Comparison of ENCODE assay signal across 14 cellular contexts in genomic region chr12:115570271-115570777, GRCh38.
DNase-seq lines count a peak whose midpoint lies in the region; ATAC-seq, FAIRE-seq and TF ChIP-seq lines count a peak whose summit lies in the region.
"Had no signal": no experiment of that assay in that cellular context is flagged by ENCODE, and none has a peak within 500 bp of the region (broad histone marks: within the 10 kb centered on the region; RNA-seq: fewer than 3 reads in every experiment).

No MANE protein-coding gene starts in this region.

- H4K91ac ChIP-seq in trophoblast cell (ENCODE audit: low read depth, low read length): no peak overlapping the region

- H3K4me3 ChIP-seq in A549 (peak overlapping the region; percentile 25), adipocyte (ENCODE audit: low read length) (no peak overlapping the region), trophoblast cell (ENCODE audit: low read depth, low read length) (no peak overlapping the region)
- H3K4me3 ChIP-seq: GM12878 had no signal

- H3K23ac ChIP-seq in trophoblast cell (ENCODE audit: low read length): no peak overlapping the region

- peak; percentile 93 to 95 for ATAC-seq in A549
- ATAC-seq in HG03469 (IDR thresholded peaks at IDR 0.05; ENCODE audit: unreplicated experiment): no peak
- ATAC-seq: activated CD8-positive, alpha-beta T cell treated with anti-CD3 and anti-CD28 coated beads, Interleukin-2, amount 10 ng/mL, durations not matched to agents 7 days and 5 days; GM12878 had no signal

- peaks cover 3% of the 10 kb centered on the region; the same call in 1 of the 2 replicates for H3K27me3 Mint-ChIP-seq in HFFc6 (ENCODE audit: insufficient read depth)
- H3K27me3 Mint-ChIP-seq in glutamatergic neuron (ENCODE audit: unreplicated experiment): peaks cover 1% of the 10 kb centered on the region
- H3K27me3 Mint-ChIP-seq in activated naive CD4-positive, alpha-beta T cell treated with anti-CD3 and anti-CD28 coated beads for 36 hours (ENCODE audit: low read depth): no peaks in the 10 kb centered on the region
- H3K27me3 Mint-ChIP-seq: central memory CD8-positive, alpha-beta T cell had no signal

- H3K4me1 Mint-ChIP-seq in HFFc6 (ENCODE audit: low read depth) (peaks cover 12% of the 10 kb centered on the region), glutamatergic neuron (ENCODE audit: low read depth, unreplicated experiment) (peaks cover 3% of the 10 kb centered on the region)
- no peaks in the 10 kb centered on the region for H3K4me1 Mint-ChIP-seq in activated naive CD4-positive, alpha-beta T cell treated with anti-CD3 and anti-CD28 coated beads for 36 hours (ENCODE audit: low read depth)
- H3K4me1 Mint-ChIP-seq: central memory CD8-positive, alpha-beta T cell had no signal

- H3K14ac ChIP-seq in trophoblast cell (ENCODE audit: low read length): no peak overlapping the region

- no peak overlapping the region for H2AFZ ChIP-seq in trophoblast cell (ENCODE audit: insufficient read depth, low read length, poor library complexity)

- H3K27me3 ChIP-seq in adipocyte (replicated peaks; ENCODE audit: control insufficient read depth, insufficient read depth, low read length): no peaks in the 10 kb centered on the region
- no peaks in the 10 kb centered on the region for H3K27me3 ChIP-seq in trophoblast cell (ENCODE audit: insufficient read depth, low read length)
- H3K27me3 ChIP-seq: transverse colon had no signal

- H3K36me3 Mint-ChIP-seq in HFFc6 (ENCODE audit: low read depth) (no peaks in the 10 kb centered on the region; the same call in 1 of the 2 replicates), glutamatergic neuron (ENCODE audit: unreplicated experiment) (no peaks in the 10 kb centered on the region)
- H3K36me3 Mint-ChIP-seq in activated naive CD4-positive, alpha-beta T cell treated with anti-CD3 and anti-CD28 coated beads for 36 hours (ENCODE audit: low read depth): no peaks in the 10 kb centered on the region

- no peaks in the 10 kb centered on the region for H3K79me1 ChIP-seq in trophoblast cell (ENCODE audit: low read length)

- H3K4me2 ChIP-seq in A549 (peak overlapping the region; percentile 70), trophoblast cell (ENCODE audit: low read length) (no peak overlapping the region)

- no peak for TF ChIP-seq POLR2A in A549 (IDR thresholded peaks at IDR 0.05; ENCODE audit: low read length)

- no peaks in the 10 kb centered on the region for H3K79me2 ChIP-seq in trophoblast cell (ENCODE audit: control insufficient read depth, insufficient read depth, low read length, poor library complexity)

- FAIRE-seq in A549 (lab: Jason Lieb, UNC): no peak
- FAIRE-seq: GM12878 had no signal

- POLR2A ChIA-PET in A549 (lab: Yijun Ruan, JAX): interaction anchor here (0.6 to 2.2 kb wide), 5 partner anchors 9 to 888 kb away, joined by 3 to 14 read pairs (median 3); partner anchors contain the start of gene TBX3

- no peak overlapping the region for H2BK120ac ChIP-seq in trophoblast cell (ENCODE audit: insufficient read depth, low read length, poor library complexity)

- H3K36me3 ChIP-seq in adipocyte (ENCODE audit: control insufficient read depth, insufficient read depth, low read length, severe bottlenecking) (no peaks in the 10 kb centered on the region), trophoblast cell (ENCODE audit: control insufficient read depth in 1 of 2, insufficient read depth in 2 of 2, low read length in 2 of 2) (no peaks in the 10 kb centered on the region)
- H3K36me3 ChIP-seq: transverse colon had no signal

- TF ChIP-seq CTCF in A549 (IDR thresholded peaks at IDR 0.05): no peak
- TF ChIP-seq CTCF in HFFc6 (IDR thresholded peaks at IDR 0.05): no peak
- no peak for TF ChIP-seq CTCF in glutamatergic neuron (IDR thresholded peaks at IDR 0.05; ENCODE audit: partially characterized antibody, unreplicated experiment)

- no peak overlapping the region for H3K18ac ChIP-seq in trophoblast cell (ENCODE audit: low read length)

- peak in 1 of 2 experiments; percentile 30; a peak in 1 of 5 replicates for TF ChIP-seq RAD21 in A549 (conservative IDR thresholded peaks at IDR 0.05 in 1 of 2, IDR thresholded peaks at IDR 0.05 in 1 of 2)

- no peaks in the 10 kb centered on the region for H3K9me3 ChIP-seq in A549
- H3K9me3 ChIP-seq in adipocyte (ENCODE audit: control insufficient read depth, low read length): no peaks in the 10 kb centered on the region
- H3K9me3 ChIP-seq in trophoblast cell (ENCODE audit: insufficient read depth, low read depth, low read length): no peaks in the 10 kb centered on the region
- H3K9me3 ChIP-seq: transverse colon had no signal

- H3K4me3 Mint-ChIP-seq in HFFc6 (peak overlapping the region; percentile 77), glutamatergic neuron (ENCODE audit: unreplicated experiment) (no peak overlapping the region)
- no peak overlapping the region for H3K4me3 Mint-ChIP-seq in activated naive CD4-positive, alpha-beta T cell treated with anti-CD3 and anti-CD28 coated beads for 36 hours
- H3K4me3 Mint-ChIP-seq: activated CD8-positive, alpha-beta T cell treated with anti-CD3 and anti-CD28 coated beads, Interleukin-2, amount 10 ng/mL, durations not matched to agents 7 days and 5 days; central memory CD8-positive, alpha-beta T cell had no signal

- 14% methylated on average over 19 of the region's 19 CpGs for WGBS in A549 (ENCODE audit: missing lambda C conversion rate)
- WGBS in trophoblast cell (ENCODE audit: extremely low coverage, insufficient coverage, insufficient read length): no CpG with 5 or more reads among the region's 19 CpGs

- no peak overlapping the region for H2BK5ac ChIP-seq in trophoblast cell (ENCODE audit: low read depth, low read length, poor library complexity)

- H3K9ac ChIP-seq in adipocyte (ENCODE audit: low read length) (no peak overlapping the region), trophoblast cell (ENCODE audit: low read length) (no peak overlapping the region)

- H3K27ac Mint-ChIP-seq in HFFc6 (peak overlapping the region; percentile 74), glutamatergic neuron (ENCODE audit: unreplicated experiment) (no peak overlapping the region)
- H3K27ac Mint-ChIP-seq in activated naive CD4-positive, alpha-beta T cell treated with anti-CD3 and anti-CD28 coated beads for 36 hours: no peak overlapping the region
- H3K27ac Mint-ChIP-seq: activated CD8-positive, alpha-beta T cell treated with anti-CD3 and anti-CD28 coated beads, Interleukin-2, amount 10 ng/mL, durations not matched to agents 7 days and 5 days had no signal

- H2BK12ac ChIP-seq in trophoblast cell (ENCODE audit: low read length): no peak overlapping the region

- peak; percentile 69 to 76 for DNase-seq in A549 (ENCODE audit: low read depth in 1 of 2, low spot score in 1 of 2)
- peak; percentile 67 for DNase-seq in HFFc6
- DNase-seq in adipocyte (ENCODE audit: low read depth): peak; percentile 60
- peak; percentile 38 for DNase-seq in glutamatergic neuron
- no peak for DNase-seq in activated naive CD4-positive, alpha-beta T cell treated with anti-CD3 and anti-CD28 coated beads for 36 hours
- no peak for DNase-seq in activated CD4-positive, alpha-beta T cell treated with anti-CD3 and anti-CD28 coated beads, Interleukin-2, amount 50 U/mL, for 4 hours
- no peak for DNase-seq in trophoblast cell
- DNase-seq: activated CD8-positive, alpha-beta T cell treated with anti-CD3 and anti-CD28 coated beads, Interleukin-2, amount 10 ng/mL, durations not matched to agents 7 days and 5 days; mesenchymal stem cell; occipital lobe; transverse colon had no signal

- H4K8ac ChIP-seq in trophoblast cell (ENCODE audit: low read depth, low read length): no peak overlapping the region

- no peak overlapping the region for H2AK5ac ChIP-seq in trophoblast cell (ENCODE audit: low read length)

- intact Hi-C loops in activated naive CD4-positive, alpha-beta T cell treated with anti-CD3 and anti-CD28 coated beads for 36 hours (cut with micrococcal nuclease): no loop called here

- H3K4ac ChIP-seq in trophoblast cell (ENCODE audit: low read depth, low read length): no peak overlapping the region

- no peak for TF ChIP-seq EP300 in A549 (IDR thresholded peaks at IDR 0.05)

- peak overlapping the region; percentile 49 to 81 for H3K27ac ChIP-seq in A549
- H3K27ac ChIP-seq in trophoblast cell (ENCODE audit: low read depth, low read length): no peak overlapping the region
- H3K27ac ChIP-seq: transverse colon had no signal

- H3K4me1 ChIP-seq in A549 (peaks cover 9% of the 10 kb centered on the region), adipocyte (ENCODE audit: control insufficient read depth, insufficient read depth, low read length) (no peaks in the 10 kb centered on the region), trophoblast cell (ENCODE audit: control insufficient read depth in 1 of 2, insufficient read depth in 2 of 2, low read length in 2 of 2) (no peaks in the 10 kb centered on the region)

- no peaks in the 10 kb centered on the region for H3K9me3 Mint-ChIP-seq in HFFc6
- no peaks in the 10 kb centered on the region for H3K9me3 Mint-ChIP-seq in glutamatergic neuron (ENCODE audit: unreplicated experiment)
- peaks cover 5% of the 10 kb centered on the region for H3K9me3 Mint-ChIP-seq in activated naive CD4-positive, alpha-beta T cell treated with anti-CD3 and anti-CD28 coated beads for 36 hours

- CTCF ChIA-PET in A549 (lab: Yijun Ruan, JAX): interaction anchor here (0.8 to 1.0 kb wide), 2 partner anchors 31 to 164 kb away, joined by 3 read pairs; no protein-coding TSS in a partner anchor
- CTCF ChIA-PET in activated naive CD4-positive, alpha-beta T cell treated with anti-CD3 and anti-CD28 coated beads for 36 hours (lab: Charles Lee): interaction anchor here (0.6 kb wide), 1 partner anchor 984 kb away, joined by 3 read pairs; no protein-coding TSS in a partner anchor

- no peak overlapping the region for H4K12ac ChIP-seq in trophoblast cell (ENCODE audit: low read depth, low read length)

TF ChIP-seq in A549, 52 proteins besides CTCF, POLR2A, EP300 and RAD21:
- TF ChIP-seq FOSL2 (IDR thresholded peaks at IDR 0.05) (0 out of 2 replicates have a peak, but pooled peaks have one; percentile 17), FOSL2 (CRISPR knock-in tag; IDR thresholded peaks at IDR 0.05) (peak; percentile 59), POLR2AphosphoS2 (conservative IDR thresholded peaks at IDR 0.05; ENCODE audit: low read length) (no peak), JUNB (IDR thresholded peaks at IDR 0.05) (peak; percentile 38; the same call in 1 of the 2 replicates)

Comparison
In these comparisons a context has a peak if more than half of its experiments do, and no peak if none do; other contexts are left out.
1. DNase-seq: peak in A549 (2 of 2), HFFc6 (single experiment), adipocyte (single experiment) and glutamatergic neuron (single experiment); none in activated naive CD4-positive, alpha-beta T cell treated with anti-CD3 and anti-CD28 coated beads for 36 hours (single experiment), activated CD4-positive, alpha-beta T cell treated with anti-CD3 and anti-CD28 coated beads, Interleukin-2, amount 50 U/mL, for 4 hours (0 of 2) and trophoblast cell (0 of 2).